Comparison of ENCODE assay signal across 25 cellular contexts in the genomic region with DNA sequence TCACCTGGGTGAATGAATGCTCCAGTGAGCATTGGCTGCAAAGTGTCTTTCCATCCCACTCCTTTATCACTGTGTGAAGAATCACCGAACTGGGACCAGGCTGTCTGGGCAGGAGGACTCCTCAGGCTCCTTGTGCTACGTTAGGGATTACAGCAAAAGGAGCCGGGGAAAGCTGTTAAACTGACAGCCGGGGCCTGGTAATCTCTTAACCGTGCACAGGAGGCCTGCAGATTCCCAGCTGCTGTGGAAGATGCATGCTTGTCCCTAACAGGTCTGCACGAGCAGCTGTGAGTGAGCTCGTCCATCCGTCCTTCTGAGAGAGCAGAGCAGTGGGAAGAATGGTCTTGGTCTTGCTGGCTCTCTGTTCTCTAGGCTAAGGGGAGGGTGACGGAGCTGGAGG.
"Had no signal": no experiment of that assay in that cellular context is flagged by ENCODE, and none has a peak within 500 bp of the region (broad histone marks: within the 10 kb centered on the region; RNA-seq: fewer than 3 reads in every experiment).

No MANE protein-coding gene starts in this region.

- DNase-seq: activated CD4-positive, alpha-beta memory T cell treated with anti-CD3 and anti-CD28 coated beads, Interleukin-2, amount 10 ng/mL, durations not matched to agents 7 days and 5 days; activated CD4-positive, alpha-beta T cell treated with anti-CD3 and anti-CD28 coated beads for 1 hour; activated CD4-positive, alpha-beta T cell treated with anti-CD3 and anti-CD28 coated beads for 4 hours; activated CD4-positive, alpha-beta T cell treated with anti-CD3 and anti-CD28 coated beads, Interleukin-2, amount 10 ng/mL, durations not matched to agents 7 days and 5 days; activated CD4-positive, alpha-beta T cell treated with anti-CD3 and anti-CD28 coated beads, Interleukin-2, amount 50 U/mL, for 4 hours; activated CD8-positive, alpha-beta memory T cell treated with anti-CD3 and anti-CD28 coated beads, Interleukin-2, amount 50 U/mL, for 48 hours; activated gamma-delta T cell; activated naive CD4-positive, alpha-beta T cell; activated naive CD4-positive, alpha-beta T cell treated with anti-CD3 and anti-CD28 coated beads, Interleukin-2, amount 10 ng/mL, durations not matched to agents 7 days and 5 days; activated T-cell treated with anti-CD3 and anti-CD28 coated beads for 4 hours; activated T-cell treated with anti-CD3 and anti-CD28 coated beads, Interleukin-2, amount 50 U/mL, for 24 hours; activated T-cell treated with anti-CD3 and anti-CD28 coated beads, Interleukin-2, amount 50 U/mL, for 72 hours; amniotic stem cell; anterior cingulate cortex; brain microvascular endothelial cell; cerebellar nuclear complex; colonic mucosa; effector CD8-positive, alpha-beta T cell; esophagus squamous epithelium; foreskin melanocyte; T-helper 2 cell had no signal

- H3K4me1 ChIP-seq: colonic mucosa, esophagus squamous epithelium, gastroesophageal sphincter had no signal

- ATAC-seq: activated naive CD4-positive, alpha-beta T cell treated with anti-CD3 and anti-CD28 coated beads, Interleukin-2, amount 50 U/mL, for 72 hours; activated T-cell treated with anti-CD3 and anti-CD28 coated beads, Interleukin-2, amount 50 U/mL, for 72 hours; gastroesophageal sphincter; WTC11 had no signal

- H3K9me3 ChIP-seq: colonic mucosa had no signal

- H3K27ac ChIP-seq: brain microvascular endothelial cell, colonic mucosa, epithelial cell of prostate, esophagus squamous epithelium, gastroesophageal sphincter had no signal

- H3K36me3 ChIP-seq: brain microvascular endothelial cell, colonic mucosa, esophagus squamous epithelium, gastroesophageal sphincter had no signal

- H3K27me3 ChIP-seq: brain microvascular endothelial cell, colonic mucosa, esophagus squamous epithelium had no signal

- H3K4me3 ChIP-seq: colonic mucosa, esophagus squamous epithelium, gastroesophageal sphincter had no signal
